Comparison of ENCODE assay signal across 13 cellular contexts in genomic region chr4:16269742-16270522, GRCh38. TPM values are rescaled to one million over a fixed set of nuclear protein-coding genes. Genes with fewer than 3 reads are reported as not detected.
A peak's percentile ranks its signal among the peaks of the same experiment; 100 is the strongest.
DNase-seq lines count a peak whose midpoint lies in the region; TF ChIP-seq lines count a peak whose summit lies in the region.
"Had no signal": no experiment of that assay in that cellular context is flagged by ENCODE, and none has a peak within 500 bp of the region (broad histone marks: within the 10 kb centered on the region; RNA-seq: fewer than 3 reads in every experiment).

No MANE protein-coding gene starts in this region.

- H3K9me3 ChIP-seq in SJCRH30 (replicated peaks), result no peaks in the 10 kb centered on the region
- H3K9me3 ChIP-seq in fibroblast of lung (ENCODE audit: control insufficient read depth, insufficient read depth, low read depth, low read length), result no peaks in the 10 kb centered on the region
- H3K9me3 ChIP-seq in H9 (ENCODE audit: control insufficient read depth, low read depth, low read length), result no peaks in the 10 kb centered on the region
- H3K9me3 ChIP-seq: gastroesophageal sphincter, testis had no signal

- H3K9me3 Mint-ChIP-seq in H9, result no peaks in the 10 kb centered on the region; a peak in 1 of 5 replicates

- H3T11ph ChIP-seq in H9 (ENCODE audit: low read length), result no peak overlapping the region

- H3K4me1 Mint-ChIP-seq in H9, result peaks cover 0 to 2% of the 10 kb centered on the region in 2 experiments; a peak in 1 of 4 replicates

- no peaks in the 10 kb centered on the region for H3K79me2 ChIP-seq in fibroblast of lung (ENCODE audit: control insufficient read depth, insufficient read depth, low read length)
- no peaks in the 10 kb centered on the region for H3K79me2 ChIP-seq in H9 (ENCODE audit: insufficient read depth, low read length)

- no peak overlapping the region for H3K4me3 Mint-ChIP-seq in H9

- H2AK5ac ChIP-seq in H9 (ENCODE audit: insufficient read length, low read length), result no peak overlapping the region

- no peaks in the 10 kb centered on the region; the same call in 1 of the 2 replicates for H3K27me3 Mint-ChIP-seq in H9 (ENCODE audit: low read depth)

- no peaks in the 10 kb centered on the region; a peak in 1 of 7 replicates for H3K36me3 Mint-ChIP-seq in H9 (ENCODE audit: insufficient read depth in 1 of 3, low read depth in 3 of 3)

- no peak overlapping the region for H4K8ac ChIP-seq in H9 (replicated peaks; ENCODE audit: insufficient read length, low read depth, low read length)

- no peak overlapping the region for H2BK5ac ChIP-seq in H9 (ENCODE audit: insufficient read length, low read length)

- no peak overlapping the region for H3K18ac ChIP-seq in H9 (ENCODE audit: insufficient read length, low read depth, low read length)

- no peaks in the 10 kb centered on the region for H3K79me1 ChIP-seq in H9 (ENCODE audit: insufficient read depth, low read depth, low read length, poor library complexity, severe bottlenecking)

- H3K27ac ChIP-seq in SJCRH30 (no peak overlapping the region), fibroblast of lung (ENCODE audit: insufficient read depth, low read length) (peak overlapping the region; percentile 69), caudate nucleus (ENCODE audit: low read depth, low read length) (no peak overlapping the region), H9 (ENCODE audit: insufficient read length, low read depth, low read length) (no peak overlapping the region)
- H3K27ac ChIP-seq: gastroesophageal sphincter, testis had no signal

- H2AFZ ChIP-seq in fibroblast of lung (ENCODE audit: low read length), result peak overlapping the region; percentile 1
- H2AFZ ChIP-seq in H9 (ENCODE audit: low read length), result no peak overlapping the region

- H3K23ac ChIP-seq in H9 (ENCODE audit: insufficient read length, low read depth, low read length), result no peak overlapping the region

- no peak overlapping the region for H3K4me2 ChIP-seq in fibroblast of lung (ENCODE audit: extremely low read depth, insufficient read depth, low read length)
- no peak overlapping the region for H3K4me2 ChIP-seq in H9 (ENCODE audit: insufficient read depth, insufficient read length, low read length)

- H3K27me3 ChIP-seq in SJCRH30 (no peaks in the 10 kb centered on the region), fibroblast of lung (ENCODE audit: control insufficient read depth, insufficient read depth, low read length) (no peaks in the 10 kb centered on the region), H9 (ENCODE audit: insufficient read depth, low read length) (no peaks in the 10 kb centered on the region)
- H3K27me3 ChIP-seq: gastroesophageal sphincter, testis had no signal

- no CpG with 5 or more reads among the region's 4 CpGs for WGBS in H9 (ENCODE audit: extremely low coverage, insufficient read length, low lambda C conversion rate)

- H3K4me3 ChIP-seq in HFF-Myc (replicated peaks; ENCODE audit: low read depth, low read length) (no peak overlapping the region), SJCRH30 (no peak overlapping the region), fibroblast of lung (replicated peaks in 1 of 4; ENCODE audit: control extremely low read depth in 1 of 4, insufficient read depth in 1 of 4, low read depth in 3 of 4, low read length in 4 of 4) (no peak overlapping the region), skeletal muscle cell (ENCODE audit: low read depth, low read length) (no peak overlapping the region)
- H3K4me3 ChIP-seq: gastroesophageal sphincter, testis had no signal

- TF ChIP-seq CTCF in HFF-Myc (IDR thresholded peaks at IDR 0.05; ENCODE audit: low read depth, low read length, missing control alignments) (no peak), fibroblast of lung (conservative IDR thresholded peaks at IDR 0.05 in 1 of 2, IDR thresholded peaks at IDR 0.05 in 1 of 2; ENCODE audit: low read depth in 1 of 2, low read length in 2 of 2) (no peak), H9 (conservative IDR thresholded peaks at IDR 0.05) (no peak)

- H2BK120ac ChIP-seq in H9 (ENCODE audit: low read depth, low read length, poor library complexity, severe bottlenecking), result no peak overlapping the region

- H3K36me3 ChIP-seq in SJCRH30 (no peaks in the 10 kb centered on the region), fibroblast of lung (ENCODE audit: control insufficient read depth, insufficient read depth, low read length) (no peaks in the 10 kb centered on the region)
- H3K36me3 ChIP-seq: gastroesophageal sphincter had no signal

- peaks cover 4% of the 10 kb centered on the region for H3K4me1 ChIP-seq in SJCRH30
- H3K4me1 ChIP-seq in fibroblast of lung (ENCODE audit: control insufficient read depth, extremely low read depth, insufficient read depth, low read length), result peaks cover 7% of the 10 kb centered on the region
- H3K4me1 ChIP-seq in H9 (ENCODE audit: insufficient read depth, low read length), result no peaks in the 10 kb centered on the region
- H3K4me1 ChIP-seq: testis had no signal

- no peak overlapping the region for H3K9ac ChIP-seq in fibroblast of lung (ENCODE audit: insufficient read depth, low read length)
- no peak overlapping the region for H3K9ac ChIP-seq in H9 (ENCODE audit: extremely low read depth, insufficient read length, low read length)

- H3K56ac ChIP-seq in H9 (ENCODE audit: insufficient read length, low read depth, low read length), result no peak overlapping the region

- H3K14ac ChIP-seq in H9 (ENCODE audit: insufficient read depth, low read length), result no peak overlapping the region

- H3K23me2 ChIP-seq in H9 (ENCODE audit: insufficient read length, low read depth, low read length, poor library complexity, severe bottlenecking), result no peaks in the 10 kb centered on the region

- no peak overlapping the region for H4K5ac ChIP-seq in H9 (ENCODE audit: insufficient read length, low read depth, low read length)

- DNase-seq in HFF-Myc (ENCODE audit: extremely low read depth, low read depth) (peak; percentile 37), SJCRH30 (peak; percentile 22 to 53), fibroblast of lung (ENCODE audit: low read depth in 2 of 2) (peak; percentile 36 to 97), skeletal muscle cell (ENCODE audit: low read depth) (peak; percentile 94), NCI-H1092 (lab: John Stamatoyannopoulos, UW) (no peak), caudate nucleus (lab: John Stamatoyannopoulos, UW) (no peak), H9 (no peak)
- DNase-seq in stimulated activated CD4-positive, alpha-beta T cell treated with anti-CD3 and anti-CD28 coated beads, Interleukin-12 subunit alpha, Interleukin-12 subunit beta, amount 100 ng/mL, for 4 hours, result no peak
- DNase-seq: activated CD4-positive, alpha-beta T cell treated with anti-CD3 and anti-CD28 coated beads for 4 hours; amygdala; NK-92 treated with Interleukin-12 subunit alpha and Interleukin-12 subunit beta, amount 100 ng/mL, for 24 hours; testis had no signal

- H2BK20ac ChIP-seq in H9 (ENCODE audit: low read depth, low read length, poor library complexity, severe bottlenecking), result no peak overlapping the region

- H4K20me1 ChIP-seq in fibroblast of lung (ENCODE audit: control insufficient read depth, extremely low read depth, insufficient read depth, low read length) (no peaks in the 10 kb centered on the region), H9 (ENCODE audit: control insufficient read depth, insufficient read depth, insufficient read length) (no peaks in the 10 kb centered on the region)

- H3K27ac Mint-ChIP-seq in H9, result no peak overlapping the region; a peak in 1 of 7 replicates

- H2BK15ac ChIP-seq in H9 (ENCODE audit: low read depth, low read length), result no peak overlapping the region

- H2BK12ac ChIP-seq in H9 (ENCODE audit: insufficient read length, low read depth, low read length), result no peak overlapping the region

- no peak overlapping the region for H3K4ac ChIP-seq in H9 (ENCODE audit: low read depth, low read length)

- H4K91ac ChIP-seq in H9 (ENCODE audit: insufficient read length, low read depth, low read length), result no peak overlapping the region

RNA-seq across cellular contexts. Expression of gene TAPT1, which starts 43.7 kb away (rescaled TPM):
- 11.3 and 17.4 TPM in 2 replicates for total RNA-seq in SJCRH30 (2014; rRNA removed; shearing (Covaris generic))
- total RNA-seq in fibroblast of lung, result 15.9 and 20.6 TPM in 2 replicates
- 9.9 and 18.7 TPM in 2 replicates for polyA plus RNA-seq in fibroblast of lung
- polyA plus RNA-seq in fibroblast of lung (2012), result 6.2 and 9.2 TPM in 2 replicates
- 4.8 and 6.8 TPM in 2 replicates for polyA minus RNA-seq in fibroblast of lung (ENCODE audit: low replicate concordance)
- total RNA-seq in H9 (2021), result 9.9 and 11.1 TPM in 2 replicates

Comparison
In these comparisons a context has a peak if more than half of its experiments do, and no peak if none do; other contexts are left out.
1. DNase-seq: peak in HFF-Myc (single experiment), SJCRH30 (2 of 2), fibroblast of lung (2 of 2) and skeletal muscle cell (single experiment); none in stimulated activated CD4-positive, alpha-beta T cell treated with anti-CD3 and anti-CD28 coated beads, Interleukin-12 subunit alpha, Interleukin-12 subunit beta, amount 100 ng/mL, for 4 hours (single experiment), NCI-H1092 (single experiment), caudate nucleus (0 of 61) and H9 (single experiment).